In the genomic region with DNA sequence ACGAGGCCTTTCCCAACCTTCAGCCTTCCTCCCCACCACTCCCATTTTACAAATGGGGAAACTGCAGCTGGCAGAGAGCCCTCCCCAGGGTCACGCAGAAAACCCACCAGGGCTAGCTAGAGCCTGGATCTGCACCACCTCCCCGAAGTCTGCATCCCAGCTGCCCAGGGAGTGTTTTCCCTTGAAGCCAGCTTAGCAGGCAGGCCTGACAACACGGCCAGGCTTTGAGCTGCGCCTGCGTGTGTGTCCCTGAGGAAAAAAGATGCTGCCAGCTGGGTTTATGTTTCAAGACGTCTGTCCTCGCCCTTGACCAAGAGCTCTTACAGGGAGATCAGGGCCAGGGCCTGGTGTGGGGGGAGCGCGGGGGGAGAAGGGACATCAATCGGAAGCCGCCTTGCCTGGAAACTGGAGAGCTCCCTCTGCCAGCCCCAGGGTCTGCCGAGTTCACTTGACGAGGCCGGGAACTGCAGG, we compare ENCODE assay signal across 14 cellular contexts. TPM values are rescaled to one million over a fixed set of nuclear protein-coding genes. Genes with fewer than 3 reads are reported as not detected.
DNase-seq lines count a peak whose midpoint lies in the region; ATAC-seq and TF ChIP-seq lines count a peak whose summit lies in the region.
"Had no signal": no experiment of that assay in that cellular context is flagged by ENCODE, and none has a peak within 500 bp of the region (broad histone marks: within the 10 kb centered on the region; RNA-seq: fewer than 3 reads in every experiment).

No MANE protein-coding gene starts in this region.

- no peak overlapping the region for H3K4me3 Mint-ChIP-seq in activated CD4-positive, alpha-beta T cell treated with anti-CD3 and anti-CD28 coated beads for 36 hours
- H3K4me3 Mint-ChIP-seq in Calu3 (ENCODE audit: low read depth, unreplicated experiment): no peak overlapping the region
- H3K4me3 Mint-ChIP-seq: dendritic cell treated with granulocyte-macrophage colony-stimulating factor and Interleukin-4, amounts not matched to agents 40 ng/mL and 50 ng/mL, for 4 days had no signal

- no peaks in the 10 kb centered on the region for H3K27me3 Mint-ChIP-seq in activated CD4-positive, alpha-beta T cell treated with anti-CD3 and anti-CD28 coated beads for 36 hours
- peaks cover 44% of the 10 kb centered on the region for H3K27me3 Mint-ChIP-seq in Calu3 (ENCODE audit: unreplicated experiment)

- no peak overlapping the region for H3K4me3 ChIP-seq in body of pancreas
- no peak overlapping the region for H3K4me3 ChIP-seq in right atrium auricular region
- H3K4me3 ChIP-seq: BLaER1 treated with 17β-estradiol and CSF1 and Interleukin-3, amounts not matched to agents 10 nM and 100 nM had no signal

- H3K9me3 ChIP-seq in body of pancreas (no peaks in the 10 kb centered on the region), right atrium auricular region (no peaks in the 10 kb centered on the region)

- no peaks in the 10 kb centered on the region for H3K36me3 ChIP-seq in body of pancreas (replicated peaks in 1 of 2; ENCODE audit: insufficient read depth in 1 of 2, low read depth in 2 of 2)
- H3K36me3 ChIP-seq in right atrium auricular region: no peaks in the 10 kb centered on the region
- H3K36me3 ChIP-seq: BLaER1 treated with 17β-estradiol and CSF1 and Interleukin-3, amounts not matched to agents 10 nM and 100 nM had no signal

- ATAC-seq in body of pancreas (no peak), HG02763 (IDR thresholded peaks at IDR 0.05; ENCODE audit: unreplicated experiment) (no peak), HG03565 (IDR thresholded peaks at IDR 0.05; ENCODE audit: unreplicated experiment) (no peak)
- no peak for ATAC-seq in activated CD4-positive, alpha-beta T cell treated with anti-CD3 and anti-CD28 coated beads for 36 hours

- H3K9me3 Mint-ChIP-seq in activated CD4-positive, alpha-beta T cell treated with anti-CD3 and anti-CD28 coated beads for 36 hours (ENCODE audit: low read depth): no peaks in the 10 kb centered on the region
- no peaks in the 10 kb centered on the region for H3K9me3 Mint-ChIP-seq in Calu3 (ENCODE audit: low read depth, unreplicated experiment)
- H3K9me3 Mint-ChIP-seq: dendritic cell treated with granulocyte-macrophage colony-stimulating factor and Interleukin-4, amounts not matched to agents 40 ng/mL and 50 ng/mL, for 4 days; naive B cell had no signal

- TF ChIP-seq POLR2A in body of pancreas (IDR thresholded peaks at IDR 0.05): no peak

- no TSS peak for BruUV-seq in Calu3 (replicated peaks; lab: Mats Ljungman, UMichigan)

- no peaks in the 10 kb centered on the region for H3K27me3 ChIP-seq in body of pancreas
- no peaks in the 10 kb centered on the region for H3K27me3 ChIP-seq in right atrium auricular region
- H3K27me3 ChIP-seq: BLaER1 treated with 17β-estradiol and CSF1 and Interleukin-3, amounts not matched to agents 10 nM and 100 nM had no signal

- intact Hi-C loops in body of pancreas (cut with DNase I): no loop called here
- intact Hi-C loops in posterior vena cava (cut with DNase I): loop anchor here in 1 of 2 donors (5.0 kb wide), 1 partner anchor 279 kb away; no protein-coding TSS in a partner anchor
- intact Hi-C loops in activated CD4-positive, alpha-beta T cell treated with anti-CD3 and anti-CD28 coated beads for 36 hours (cut with DNase I, micrococcal nuclease): no loop called here
- intact Hi-C loops in Calu3 (cut with micrococcal nuclease; ENCODE audit: unreplicated experiment): no loop called here

- in situ Hi-C loops in G401 (cut with HindIII; ENCODE audit: low sequenced_read_pairs): no loop called here

- DNase-seq in G401 (ENCODE audit: low spot score) (peak; percentile 38), body of pancreas (peak in 3 of 4 donors; percentile 16 to 30 (median 30)), right atrium auricular region (ENCODE audit: low spot score) (peak; percentile 79), posterior vena cava (ENCODE audit: low spot score) (peak; percentile 89), Calu3 (no peak)
- no peak for DNase-seq in activated CD4-positive, alpha-beta T cell treated with anti-CD3 and anti-CD28 coated beads for 36 hours
- DNase-seq: activated CD4-positive, alpha-beta T cell treated with anti-CD3 and anti-CD28 coated beads, Interleukin-2, amount 50 U/mL, for 1 hour; activated naive CD4-positive, alpha-beta T cell; KBM-7; naive B cell had no signal

- POLR2A ChIA-PET in activated CD4-positive, alpha-beta T cell treated with anti-CD3 and anti-CD28 coated beads for 36 hours (lab: Charles Lee): no interaction called here

- H3K4me1 Mint-ChIP-seq in activated CD4-positive, alpha-beta T cell treated with anti-CD3 and anti-CD28 coated beads for 36 hours: no peaks in the 10 kb centered on the region
- no peaks in the 10 kb centered on the region for H3K4me1 Mint-ChIP-seq in Calu3 (ENCODE audit: low read depth, unreplicated experiment)

- H3K27ac Mint-ChIP-seq in activated CD4-positive, alpha-beta T cell treated with anti-CD3 and anti-CD28 coated beads for 36 hours: no peak overlapping the region
- H3K27ac Mint-ChIP-seq in Calu3 (ENCODE audit: unreplicated experiment): no peak overlapping the region
- H3K27ac Mint-ChIP-seq: dendritic cell treated with granulocyte-macrophage colony-stimulating factor and Interleukin-4, amounts not matched to agents 40 ng/mL and 50 ng/mL, for 4 days had no signal

- H3K36me3 Mint-ChIP-seq in activated CD4-positive, alpha-beta T cell treated with anti-CD3 and anti-CD28 coated beads for 36 hours (ENCODE audit: low read depth): no peaks in the 10 kb centered on the region
- no peaks in the 10 kb centered on the region for H3K36me3 Mint-ChIP-seq in Calu3 (ENCODE audit: insufficient read depth, unreplicated experiment)
- H3K36me3 Mint-ChIP-seq: naive B cell had no signal

- CTCF ChIA-PET in activated CD4-positive, alpha-beta T cell treated with anti-CD3 and anti-CD28 coated beads for 36 hours (lab: Charles Lee): interaction anchor here (0.8 to 1.8 kb wide), 3 partner anchors 10 to 34 kb away, joined by 3 to 8 read pairs (median 5); no protein-coding TSS in a partner anchor
- CTCF ChIA-PET in Calu3 (lab: Charles Lee): no interaction called here

- no peak for TF ChIP-seq CTCF in body of pancreas (IDR thresholded peaks at IDR 0.05)
- no peak for TF ChIP-seq CTCF in right atrium auricular region (IDR thresholded peaks at IDR 0.05)
- TF ChIP-seq CTCF in Calu3 (IDR thresholded peaks at IDR 0.05; ENCODE audit: unreplicated experiment): no peak

- 78 to 81% methylated on average over 11 to 15 of the region's 15 CpGs for WGBS in body of pancreas, 2 donors

- no peak overlapping the region for H3K27ac ChIP-seq in body of pancreas
- H3K27ac ChIP-seq in right atrium auricular region: peak overlapping the region; percentile 31 to 62
- H3K27ac ChIP-seq: BLaER1 treated with 17β-estradiol and CSF1 and Interleukin-3, amounts not matched to agents 10 nM and 100 nM had no signal

- H3K4me1 ChIP-seq in body of pancreas (no peaks in the 10 kb centered on the region), right atrium auricular region (peaks cover 0 to 31% of the 10 kb centered on the region in 2 donors)

RNA-seq across cellular contexts. Expression of gene WNT11, which starts 20.3 kb away (rescaled TPM):
- 20.5 and 21.6 TPM in 2 replicates for total RNA-seq in G401 (2014; rRNA removed; shearing (Covaris generic))
- total RNA-seq in body of pancreas (10 to 100 TPM in 1 of 2 donors, 1 to 10 TPM in 1; 4.2 to 23.4 TPM), right atrium auricular region (1 to 10 TPM; 1.6 to 6.8 TPM), posterior vena cava (10 to 100 TPM; 39.2 to 59.3 TPM), Calu3 (2022) (not detected in 2 replicates)
- total RNA-seq in activated CD4-positive, alpha-beta T cell treated with anti-CD3 and anti-CD28 coated beads for 36 hours: not detected

Comparison
In these comparisons a context has a peak if more than half of its experiments do, and no peak if none do; other contexts are left out.
1. DNase-seq: peak in G401 (single experiment), body of pancreas (3 of 4), right atrium auricular region (single experiment) and posterior vena cava (single experiment); none in activated CD4-positive, alpha-beta T cell treated with anti-CD3 and anti-CD28 coated beads for 36 hours (single experiment) and Calu3 (single experiment).
2. H3K27ac ChIP-seq: peak in right atrium auricular region (2 of 2); none in body of pancreas (0 of 4).